ENCODE assay signal across 8 cellular contexts in the genomic region with DNA sequence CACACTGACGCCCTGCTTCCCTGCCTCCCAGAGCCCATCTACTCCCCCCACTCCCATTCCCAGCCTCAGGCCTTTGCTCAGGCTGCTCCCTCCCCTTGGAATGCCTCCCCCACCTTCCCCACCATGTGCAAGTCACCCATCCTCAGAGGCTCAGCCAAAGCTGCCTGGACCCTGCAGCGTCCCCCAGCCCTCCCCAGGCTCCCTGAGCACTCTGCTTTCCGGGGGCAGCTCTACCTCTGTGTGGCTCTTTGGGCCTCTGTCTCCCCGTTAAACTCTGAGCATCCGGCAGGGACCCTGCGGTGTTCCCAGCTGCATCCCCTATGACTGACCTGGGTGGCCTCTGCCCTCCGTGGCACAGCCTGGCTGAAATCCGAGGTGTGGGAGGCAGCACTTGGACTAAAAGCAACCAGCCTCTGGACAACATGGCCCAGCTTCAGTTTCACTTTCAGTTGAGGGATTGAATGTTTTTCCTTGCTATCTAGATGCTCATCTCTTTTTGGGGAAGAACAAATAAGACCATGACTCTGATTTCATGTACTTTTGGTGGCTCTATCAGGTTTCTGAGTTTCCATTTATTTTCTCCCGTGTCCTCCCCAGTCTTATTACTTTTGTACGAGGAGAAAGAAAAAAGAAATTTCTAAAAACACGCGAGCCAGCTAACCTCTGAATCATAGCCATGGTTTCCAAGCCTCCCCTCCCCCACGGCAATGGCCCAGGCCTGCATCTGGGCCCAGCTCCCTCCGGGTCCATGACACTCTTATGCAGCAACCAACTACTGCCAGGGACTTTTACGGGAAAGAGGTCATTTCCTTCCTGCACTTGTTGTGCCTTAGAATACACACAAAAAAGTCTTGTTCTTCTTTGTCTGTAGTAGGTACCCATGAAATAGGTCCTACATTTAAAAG.
DNase-seq lines count a peak whose midpoint lies in the region; ATAC-seq and TF ChIP-seq lines count a peak whose summit lies in the region.

No MANE protein-coding gene starts in this region.

- ATAC-seq in GM18909 (IDR thresholded peaks at IDR 0.05; ENCODE audit: poor library complexity, unreplicated experiment) (no peak), HG03280 (IDR thresholded peaks at IDR 0.05; ENCODE audit: unreplicated experiment) (no peak)

- H3K4me3 ChIP-seq in brain microvascular endothelial cell (ENCODE audit: low read depth, low read length) (peak overlapping the region; percentile 44), skin epidermis (peak overlapping the region; percentile 28 to 44 (median 39))

- DNase-seq in DMS53 (lab: John Stamatoyannopoulos, UW) (peak; percentile 46), DMS53 treated with DMSO at 0.1 percent for 48 hours (lab: John Stamatoyannopoulos, UW; ENCODE audit: unreplicated experiment) (no peak), brain microvascular endothelial cell (peak; percentile 81), iPS-NIHi7 (ENCODE audit: extremely low spot score) (peak; percentile 62)

- H3K27ac ChIP-seq in VCaP (peak overlapping the region; percentile 98), brain microvascular endothelial cell (peak overlapping the region; percentile 92), skin epidermis (peak overlapping the region; percentile 39 to 99 (median 92))

- TF ChIP-seq CTCF in VCaP (conservative IDR thresholded peaks at IDR 0.05) (no peak), brain microvascular endothelial cell (IDR thresholded peaks at IDR 0.05; ENCODE audit: low read depth, low read length, missing control alignments) (no peak)

- in situ Hi-C loops in brain microvascular endothelial cell (cut with HindIII; ENCODE audit: low pct_ligation_motif_present, low sequenced_read_pairs) = loop anchor here (25.0 kb wide), 1 partner anchor 106 kb away; the partner anchor contains the start of gene APOL1

- no peaks in the 10 kb centered on the region for H3K36me3 ChIP-seq in brain microvascular endothelial cell (replicated peaks)

- no peaks in the 10 kb centered on the region for H3K27me3 ChIP-seq in brain microvascular endothelial cell (replicated peaks)
